In the genomic region with DNA sequence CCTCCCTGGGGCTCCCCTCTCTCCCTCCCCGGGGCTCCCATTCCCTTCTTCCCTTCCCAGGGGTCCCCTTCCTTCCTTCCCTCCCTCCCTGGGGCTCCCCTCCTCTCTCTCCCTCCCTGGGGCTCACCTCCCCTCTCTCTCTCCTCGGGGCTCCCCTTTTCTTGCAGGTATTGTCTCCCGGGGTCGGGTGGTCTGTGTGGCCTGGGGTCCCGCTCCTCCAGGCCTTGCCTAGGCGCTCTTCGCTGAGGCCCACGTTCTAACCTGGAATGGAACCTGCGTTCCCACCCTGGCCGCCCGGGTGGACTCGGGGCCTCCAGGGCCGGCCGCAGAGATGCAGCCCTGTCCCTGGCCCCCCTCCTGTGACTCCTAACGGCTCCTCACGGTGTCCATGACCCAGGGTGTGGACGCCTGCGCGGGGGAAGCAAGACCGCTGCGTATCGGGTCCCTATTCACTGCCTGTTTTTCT, we compare ENCODE assay signal across 8 cellular contexts. TPM values are rescaled to one million over a fixed set of nuclear protein-coding genes. Genes with fewer than 3 reads are reported as not detected.
DNase-seq lines count a peak whose midpoint lies in the region; ATAC-seq and TF ChIP-seq lines count a peak whose summit lies in the region.

No MANE protein-coding gene starts in this region.

- intact Hi-C loops in esophagus squamous epithelium (cut with DNase I), result no loop called here

- H3K27me3 Mint-ChIP-seq in T-cell (no peaks in the 10 kb centered on the region), nephron progenitor cell (ENCODE audit: low read depth, poor library complexity) (peaks cover 3% of the 10 kb centered on the region)

- no peak for TF ChIP-seq POLR2A in esophagus squamous epithelium (IDR thresholded peaks at IDR 0.05)

- H3K36me3 Mint-ChIP-seq in T-cell, result peaks cover 9% of the 10 kb centered on the region
- H3K36me3 Mint-ChIP-seq in nephron progenitor cell (ENCODE audit: low read depth), result peaks cover 6% of the 10 kb centered on the region

- H3K9me3 Mint-ChIP-seq in T-cell (no peaks in the 10 kb centered on the region), nephron progenitor cell (no peaks in the 10 kb centered on the region)

- CTCF ChIA-PET in T-cell (lab: Charles Lee), result no interaction called here

- TF ChIP-seq CTCF in GM12865 (IDR thresholded peaks at IDR 0.05; ENCODE audit: insufficient read depth, low read depth, low read length, missing control alignments) (no peak), esophagus squamous epithelium (IDR thresholded peaks at IDR 0.05) (no peak), nephron progenitor cell (IDR thresholded peaks at IDR 0.05) (no peak)

- no peaks in the 10 kb centered on the region for H3K27me3 ChIP-seq in esophagus squamous epithelium

- no peak for ATAC-seq in T-cell (replicated peaks in 1 of 4)
- no peak for ATAC-seq in GM19023 (IDR thresholded peaks at IDR 0.05; ENCODE audit: unreplicated experiment)

- H3K4me1 Mint-ChIP-seq in T-cell (peaks cover 63 to 74% (median 73%) of the 10 kb centered on the region in 3 donors), nephron progenitor cell (peaks cover 80% of the 10 kb centered on the region)

- H3K4me3 Mint-ChIP-seq in T-cell (peak overlapping the region; percentile 69 to 82 (median 81)), nephron progenitor cell (peak overlapping the region; percentile 93)

- peaks cover 6 to 16% (median 6%) of the 10 kb centered on the region in 3 donors for H3K36me3 ChIP-seq in esophagus squamous epithelium

- no peaks in the 10 kb centered on the region for H3K9me3 ChIP-seq in esophagus squamous epithelium

- peaks cover 30 to 81% (median 32%) of the 10 kb centered on the region in 3 donors for H3K4me1 ChIP-seq in esophagus squamous epithelium

- H3K4me3 ChIP-seq in GM12865 (ENCODE audit: low read depth, low read length) (peak overlapping the region; percentile 80), esophagus squamous epithelium (peak overlapping the region; percentile 83 to 95 (median 90))

- 1 to 7% methylated on average over 21 to 22 of the region's 22 CpGs for WGBS in esophagus squamous epithelium, 2 donors

- H3K27ac ChIP-seq in esophagus squamous epithelium, result peak overlapping the region; percentile 88 to 94 (median 92)

- POLR2A ChIA-PET in T-cell (lab: Charles Lee), result no interaction called here

- H3K27ac Mint-ChIP-seq in T-cell, result peak overlapping the region in 1 of 2 donors; percentile 72
- H3K27ac Mint-ChIP-seq in nephron progenitor cell, result peak overlapping the region; percentile 57

- DNase-seq in 8988T, result peak; percentile 49
- peak; percentile 24 for DNase-seq in GM12865 (ENCODE audit: low read depth)
- DNase-seq in T-cell, result no peak
- DNase-seq in esophagus squamous epithelium (lab: John Stamatoyannopoulos, UW), result no peak
- DNase-seq in nephron progenitor cell, result peak; percentile 54
- no peak for DNase-seq in SW 1271 (lab: John Stamatoyannopoulos, UW)
- no peak for DNase-seq in NCI-H2171 treated with DMSO at 0.1 percent for 48 hours (lab: John Stamatoyannopoulos, UW)

RNA-seq across cellular contexts. Expression of gene DCUN1D2, which starts 0.9 kb away (rescaled TPM):
- 10 to 100 TPM; 18.7 to 27.7 (median 25.3) TPM for total RNA-seq in T-cell
- 10 to 100 TPM in 1 of 4 donors, 1 to 10 TPM in 3; 4.7 to 14.1 (median 7.7) TPM for total RNA-seq in esophagus squamous epithelium

RNA-seq across cellular contexts. Expression of gene ADPRHL1, which starts 38.2 kb away (rescaled TPM):
- total RNA-seq in T-cell (1 to 10 TPM in 2 of 5 donors, under 1 TPM in 3; 0.37 to 1.7 (median 0.92) TPM), esophagus squamous epithelium (1 to 10 TPM in 3 of 4 donors, under 1 TPM in 1; 0.31 to 3.5 (median 2.2) TPM)

Comparison
In these comparisons a context has a peak if more than half of its experiments do, and no peak if none do; other contexts are left out.
1. DNase-seq: peak in 8988T (single experiment), GM12865 (single experiment) and nephron progenitor cell (single experiment); none in T-cell (0 of 34), esophagus squamous epithelium (single experiment), SW 1271 (0 of 2) and NCI-H2171 treated with DMSO at 0.1 percent for 48 hours (single experiment).